ENCODE assay signal across 32 cellular contexts in the genomic region with DNA sequence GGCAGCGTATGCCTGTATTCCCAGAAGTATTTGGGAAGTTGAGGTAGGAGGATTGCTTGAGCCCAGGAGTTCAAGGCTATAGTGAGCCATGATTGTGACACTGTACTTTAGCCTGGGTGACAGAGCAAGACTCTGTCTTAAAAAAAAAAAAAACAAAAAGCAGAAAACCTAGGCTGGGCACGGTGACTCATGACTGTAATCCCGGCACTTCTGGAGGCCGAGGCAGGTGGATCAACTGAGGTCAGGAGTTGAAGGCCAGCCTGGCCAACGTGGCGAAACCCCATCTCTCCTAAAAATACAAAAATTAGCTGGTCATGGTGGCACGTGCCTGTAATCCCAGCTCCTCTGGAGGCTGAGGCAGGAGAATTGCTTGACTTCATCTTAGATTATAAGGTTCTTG. TPM values are rescaled to one million over a fixed set of nuclear protein-coding genes. Genes with fewer than 3 reads are reported as not detected.
DNase-seq lines count a peak whose midpoint lies in the region; ATAC-seq, FAIRE-seq and TF ChIP-seq lines count a peak whose summit lies in the region.
"Had no signal": no experiment of that assay in that cellular context is flagged by ENCODE, and none has a peak within 500 bp of the region (broad histone marks: within the 10 kb centered on the region; RNA-seq: fewer than 3 reads in every experiment).

No MANE protein-coding gene starts in this region.

- FAIRE-seq in H54 (lab: Jason Lieb, UNC): peak; percentile 81
- FAIRE-seq: endometrium, frontal cortex had no signal

- peaks cover 6% of the 10 kb centered on the region for H3K4me1 Mint-ChIP-seq in activated CD4-positive, alpha-beta T cell treated with anti-CD3 and anti-CD28 coated beads, Interleukin-2, amount 10 ng/mL, durations not matched to agents 7 days and 5 days
- H3K4me1 Mint-ChIP-seq: nephron had no signal

- no peak for DNase-seq in H54 (ENCODE audit: insufficient read length, low spot score)
- peak; percentile 46 for DNase-seq in MV-4-11 (lab: John Stamatoyannopoulos, UW)
- peak; percentile 47 for DNase-seq in fibroblast of villous mesenchyme (ENCODE audit: low read depth)
- DNase-seq in gastrocnemius medialis: peak; percentile 2 to 21
- no peak for DNase-seq in right cardiac atrium
- no peak for DNase-seq in vagina (ENCODE audit: extremely low spot score in 2 of 2)
- no peak for DNase-seq in activated CD4-positive, alpha-beta T cell treated with anti-CD3 and anti-CD28 coated beads, Interleukin-2, amount 10 ng/mL, durations not matched to agents 7 days and 5 days
- DNase-seq: activated CD4-positive, alpha-beta memory T cell treated with anti-CD3 and anti-CD28 coated beads for 36 hours; activated CD4-positive, CD25-positive, alpha-beta regulatory T cell treated with anti-CD3 and anti-CD28 coated beads, Interleukin-2, amount 50 U/mL, for 72 hours; activated naive CD4-positive, alpha-beta T cell treated with Interleukin-2 at 50 U/mL for 16 hours; body of pancreas; C1 segment of cervical spinal cord; cerebellar nuclear complex; DMS79; kidney glomerular epithelial cell; NCI-H1092; NCI-H1694 treated with DMSO at 0.1 percent for 48 hours; NCI-H446 treated with DMSO at 0.1 percent for 48 hours; ovary; stimulated activated naive CD4-positive, alpha-beta T cell had no signal

- H3K27me3 ChIP-seq in gastrocnemius medialis (no peaks in the 10 kb centered on the region), right cardiac atrium (ENCODE audit: control insufficient read depth, insufficient read depth) (no peaks in the 10 kb centered on the region), vagina (no peaks in the 10 kb centered on the region)
- H3K27me3 ChIP-seq: body of pancreas, ovary, suprapubic skin had no signal

- ATAC-seq in gastrocnemius medialis (peak in 1 of 2 donors; percentile 33), right cardiac atrium (no peak), GM21786 (IDR thresholded peaks at IDR 0.05; ENCODE audit: unreplicated experiment) (no peak)
- ATAC-seq: body of pancreas had no signal

- no peak overlapping the region for H3K27ac Mint-ChIP-seq in activated CD4-positive, alpha-beta T cell treated with anti-CD3 and anti-CD28 coated beads, Interleukin-2, amount 10 ng/mL, durations not matched to agents 7 days and 5 days
- H3K27ac Mint-ChIP-seq: activated CD4-positive, alpha-beta memory T cell treated with anti-CD3 and anti-CD28 coated beads for 36 hours; activated T-helper 1 cell treated with anti-CD3 and anti-CD28 coated beads, Interleukin-12 subunit alpha, Interleukin-12 subunit beta, Interleukin-2, Interleukin-4 antibody, amounts not matched to agents 30 ng/mL and 10 ng/mL and 1 ng/mL, durations not matched to agents 14 hours and 24 hours and 36 hours; nephron; T-helper 1 cell treated with Interleukin-12 subunit alpha and Interleukin-12 subunit beta and Interleukin-4 antibody, amounts not matched to agents 30 μg/mL and 1 μg/mL, for 36 hours had no signal

- TF ChIP-seq POLR2A in H54 (IDR thresholded peaks at IDR 0.05; ENCODE audit: low read depth, low read length) (no peak), gastrocnemius medialis (IDR thresholded peaks at IDR 0.05) (no peak), vagina (IDR thresholded peaks at IDR 0.05) (no peak)

- H3K4me1 ChIP-seq in gastrocnemius medialis (no peaks in the 10 kb centered on the region), right cardiac atrium (ENCODE audit: control insufficient read depth, insufficient read depth, low read length) (no peaks in the 10 kb centered on the region), vagina (no peaks in the 10 kb centered on the region)
- H3K4me1 ChIP-seq: body of pancreas had no signal

- no peaks in the 10 kb centered on the region for H3K27me3 Mint-ChIP-seq in activated CD4-positive, alpha-beta T cell treated with anti-CD3 and anti-CD28 coated beads, Interleukin-2, amount 10 ng/mL, durations not matched to agents 7 days and 5 days
- H3K27me3 Mint-ChIP-seq: activated CD4-positive, alpha-beta memory T cell treated with anti-CD3 and anti-CD28 coated beads for 36 hours had no signal

- peaks cover 18% of the 10 kb centered on the region for H3K36me3 Mint-ChIP-seq in activated CD4-positive, alpha-beta T cell treated with anti-CD3 and anti-CD28 coated beads, Interleukin-2, amount 10 ng/mL, durations not matched to agents 7 days and 5 days (ENCODE audit: low read depth)

- WGBS in right cardiac atrium: 94% methylated on average over 7 of the region's 7 CpGs

- H3K27ac ChIP-seq in gastrocnemius medialis (no peak overlapping the region), right cardiac atrium (ENCODE audit: low read length) (no peak overlapping the region), vagina (no peak overlapping the region)
- H3K27ac ChIP-seq: body of pancreas, HL-60, ovary, RWPE1, SK-N-MC, suprapubic skin had no signal

- TF ChIP-seq CTCF in fibroblast of villous mesenchyme (IDR thresholded peaks at IDR 0.05; ENCODE audit: insufficient read depth, low read depth, low read length): no peak
- no peak for TF ChIP-seq CTCF in gastrocnemius medialis (IDR thresholded peaks at IDR 0.05 in 4 of 5, conservative IDR thresholded peaks at IDR 0.05 in 1 of 5)
- no peak for TF ChIP-seq CTCF in vagina (IDR thresholded peaks at IDR 0.05)

- H3K4me3 ChIP-seq in fibroblast of villous mesenchyme (ENCODE audit: low read depth, low read length) (no peak overlapping the region), gastrocnemius medialis (no peak overlapping the region), right cardiac atrium (ENCODE audit: low read length) (no peak overlapping the region), vagina (no peak overlapping the region)
- H3K4me3 ChIP-seq: body of pancreas, lung, ovary, SK-N-MC, smooth muscle cell, suprapubic skin had no signal

- no peak overlapping the region for H3K4me3 Mint-ChIP-seq in activated CD4-positive, alpha-beta T cell treated with anti-CD3 and anti-CD28 coated beads, Interleukin-2, amount 10 ng/mL, durations not matched to agents 7 days and 5 days
- H3K4me3 Mint-ChIP-seq: activated CD4-positive, alpha-beta memory T cell treated with anti-CD3 and anti-CD28 coated beads for 36 hours; activated T-helper 1 cell treated with anti-CD3 and anti-CD28 coated beads, Interleukin-12 subunit alpha, Interleukin-12 subunit beta, Interleukin-2, Interleukin-4 antibody, amounts not matched to agents 30 ng/mL and 10 ng/mL and 1 ng/mL, durations not matched to agents 14 hours and 24 hours and 36 hours; nephron; T-helper 1 cell treated with Interleukin-12 subunit alpha and Interleukin-12 subunit beta and Interleukin-4 antibody, amounts not matched to agents 30 μg/mL and 1 μg/mL, for 36 hours had no signal

- POLR2A ChIA-PET in activated CD4-positive, alpha-beta T cell treated with anti-CD3 and anti-CD28 coated beads, Interleukin-2, amount 10 ng/mL, durations not matched to agents 7 days and 5 days (lab: Charles Lee): no interaction called here

- H3K9me3 Mint-ChIP-seq in activated CD4-positive, alpha-beta T cell treated with anti-CD3 and anti-CD28 coated beads, Interleukin-2, amount 10 ng/mL, durations not matched to agents 7 days and 5 days: no peaks in the 10 kb centered on the region
- H3K9me3 Mint-ChIP-seq: activated CD4-positive, alpha-beta memory T cell treated with anti-CD3 and anti-CD28 coated beads for 36 hours; activated T-helper 1 cell treated with anti-CD3 and anti-CD28 coated beads, Interleukin-12 subunit alpha, Interleukin-12 subunit beta, Interleukin-2, Interleukin-4 antibody, amounts not matched to agents 30 ng/mL and 10 ng/mL and 1 ng/mL, durations not matched to agents 14 hours and 24 hours and 36 hours; nephron; T-helper 1 cell treated with Interleukin-12 subunit alpha and Interleukin-12 subunit beta and Interleukin-4 antibody, amounts not matched to agents 30 μg/mL and 1 μg/mL, for 36 hours had no signal

- intact Hi-C loops in gastrocnemius medialis (cut with DNase I; ENCODE audit: low total_unique reads) (no loop called here), right cardiac atrium (cut with DNase I) (no loop called here), vagina (cut with DNase I) (no loop called here)

- CTCF ChIA-PET in activated CD4-positive, alpha-beta T cell treated with anti-CD3 and anti-CD28 coated beads, Interleukin-2, amount 10 ng/mL, durations not matched to agents 7 days and 5 days (lab: Charles Lee): interaction anchor here (0.7 to 1.2 kb wide), 2 partner anchors 12 to 314 kb away, joined by 3 to 5 read pairs; no protein-coding TSS in a partner anchor

- peaks cover 0 to 13% of the 10 kb centered on the region in 2 donors for H3K36me3 ChIP-seq in gastrocnemius medialis
- peaks cover 0 to 5% of the 10 kb centered on the region in 2 donors for H3K36me3 ChIP-seq in vagina
- H3K36me3 ChIP-seq: ovary had no signal

- H3K9me3 ChIP-seq in gastrocnemius medialis (no peaks in the 10 kb centered on the region), right cardiac atrium (ENCODE audit: control insufficient read depth, low read length) (no peaks in the 10 kb centered on the region), vagina (no peaks in the 10 kb centered on the region)
- H3K9me3 ChIP-seq: body of pancreas, ovary, suprapubic skin had no signal

- in situ Hi-C loops in gastrocnemius medialis (cut with MboI; ENCODE audit: low sequenced_read_pairs in 4 of 4): no loop called here

RNA-seq across cellular contexts. Expression of a gene that starts 46.4 kb away (rescaled TPM):
- total RNA-seq in fibroblast of villous mesenchyme: 25.8 and 32.0 TPM in 2 replicates
- 10 to 100 TPM in 2 of 4 donors, 1 to 10 TPM in 2; 6.6 to 21.6 (median 9.5) TPM for total RNA-seq in gastrocnemius medialis
- 10 to 100 TPM; 24.8 to 31.0 (median 28.9) TPM for total RNA-seq in right cardiac atrium
- polyA plus RNA-seq in right cardiac atrium: 24.6 TPM
- total RNA-seq in vagina: 46.7 TPM
- total RNA-seq in activated CD4-positive, alpha-beta T cell treated with anti-CD3 and anti-CD28 coated beads, Interleukin-2, amount 10 ng/mL, durations not matched to agents 7 days and 5 days: 10 to 100 TPM; 34.5 to 36.5 TPM

Comparison
In these comparisons a context has a peak if more than half of its experiments do, and no peak if none do; other contexts are left out.
1. DNase-seq: peak in MV-4-11 (single experiment), fibroblast of villous mesenchyme (single experiment) and gastrocnemius medialis (2 of 2); none in H54 (single experiment), right cardiac atrium (0 of 3), vagina (0 of 2) and activated CD4-positive, alpha-beta T cell treated with anti-CD3 and anti-CD28 coated beads, Interleukin-2, amount 10 ng/mL, durations not matched to agents 7 days and 5 days (single experiment).